8 cellular contexts compared by ENCODE assay signal in genomic region chr4:177441061-177441802, GRCh38. TPM values are rescaled to one million over a fixed set of nuclear protein-coding genes. Genes with fewer than 3 reads are reported as not detected.
DNase-seq lines count a peak whose midpoint lies in the region; ATAC-seq, FAIRE-seq and TF ChIP-seq lines count a peak whose summit lies in the region.

No MANE protein-coding gene starts in this region.

- H3K36me3 ChIP-seq in heart right ventricle (peaks cover 0 to 37% (median 10%) of the 10 kb centered on the region in 9 donors), small intestine (ENCODE audit: control insufficient read depth in 2 of 2, insufficient read depth in 2 of 2, low read length in 2 of 2) (peaks cover 0 to 2% of the 10 kb centered on the region in 2 donors)

- CTCF ChIA-PET in HEK293T (lab: Yijun Ruan, JAX) = no interaction called here

- H3K4me1 Mint-ChIP-seq in activated naive CD4-positive, alpha-beta T cell treated with anti-CD3 and anti-CD28 coated beads, Interleukin-2, amount 50 U/mL, for 24 hours = peaks cover 36% of the 10 kb centered on the region

- peak in 1 of 9 donors; percentile 7 for TF ChIP-seq CTCF in heart right ventricle (IDR thresholded peaks at IDR 0.05)

- intact Hi-C loops in heart right ventricle (cut with DNase I) (loop anchor here in 1 of 10 donors (5.0 kb wide), 1 partner anchor 129 kb away; no protein-coding TSS in a partner anchor), left ventricle myocardium superior (cut with micrococcal nuclease) (no loop called here)

- ATAC-seq in heart right ventricle = no peak
- ATAC-seq in left ventricle myocardium superior = no peak

- 66 to 67% methylated on average over 12 of the region's 12 CpGs for WGBS in heart right ventricle, 2 donors
- WGBS in small intestine, 3 donors = 18 to 49% (median 23%) methylated on average over 12 of the region's 12 CpGs

- H3K27ac ChIP-seq in heart right ventricle (peak overlapping the region in 9 of 10 donors; percentile 86 to 96 (median 93)), small intestine (ENCODE audit: low read depth in 1 of 2, low read length in 1 of 2) (peak overlapping the region; percentile 75 to 95)

- H3K4me3 ChIP-seq in heart right ventricle = peak overlapping the region; percentile 36 to 75 (median 66)
- peak overlapping the region; percentile 92 for H3K4me3 ChIP-seq in iPS-11a (ENCODE audit: low read depth, low read length)
- peak overlapping the region; percentile 31 to 66 for H3K4me3 ChIP-seq in small intestine (ENCODE audit: low read depth in 1 of 2, low read length in 2 of 2)

- POLR2A ChIA-PET in HEK293T (lab: Yijun Ruan, JAX) = interaction anchor here (0.6 to 3.3 kb wide), 29 partner anchors 7 to 1234 kb away, joined by 3 to 50 read pairs (median 5); partner anchors contain the start of genes NEIL3 and VEGFC

- peak overlapping the region; percentile 96 for H3K4me3 Mint-ChIP-seq in activated naive CD4-positive, alpha-beta T cell treated with anti-CD3 and anti-CD28 coated beads, Interleukin-2, amount 50 U/mL, for 24 hours

- no peaks in the 10 kb centered on the region for H3K9me3 ChIP-seq in heart right ventricle
- no peaks in the 10 kb centered on the region for H3K9me3 ChIP-seq in small intestine (ENCODE audit: control insufficient read depth, low read depth)

- no peaks in the 10 kb centered on the region for H3K27me3 Mint-ChIP-seq in activated naive CD4-positive, alpha-beta T cell treated with anti-CD3 and anti-CD28 coated beads, Interleukin-2, amount 50 U/mL, for 24 hours

- H3K27me3 ChIP-seq in heart right ventricle (no peaks in the 10 kb centered on the region), small intestine (ENCODE audit: control insufficient read depth in 2 of 2, insufficient read depth in 2 of 2, low read length in 2 of 2) (no peaks in the 10 kb centered on the region)

- H3K36me3 Mint-ChIP-seq in activated naive CD4-positive, alpha-beta T cell treated with anti-CD3 and anti-CD28 coated beads, Interleukin-2, amount 50 U/mL, for 24 hours = peaks cover 7% of the 10 kb centered on the region

- peaks cover 5 to 15% (median 9%) of the 10 kb centered on the region in 9 donors for H3K4me1 ChIP-seq in heart right ventricle
- H3K4me1 ChIP-seq in small intestine (ENCODE audit: control insufficient read depth in 2 of 2, insufficient read depth in 1 of 2, low read depth in 1 of 2, low read length in 1 of 2) = no peaks in the 10 kb centered on the region

- no peak for DNase-seq in heart right ventricle
- no peak for DNase-seq in left ventricle myocardium superior
- DNase-seq in HEK293T (ENCODE audit: extremely low spot score) = peak; percentile 28
- DNase-seq in NAMALWA (ENCODE audit: low spot score) = peak; percentile 85
- DNase-seq in small intestine = peak; percentile 37
- DNase-seq in iPS-NIHi7 (ENCODE audit: extremely low spot score) = no peak

- H3K9me3 Mint-ChIP-seq in activated naive CD4-positive, alpha-beta T cell treated with anti-CD3 and anti-CD28 coated beads, Interleukin-2, amount 50 U/mL, for 24 hours = no peaks in the 10 kb centered on the region

- H3K27ac Mint-ChIP-seq in activated naive CD4-positive, alpha-beta T cell treated with anti-CD3 and anti-CD28 coated beads, Interleukin-2, amount 50 U/mL, for 24 hours = peak overlapping the region; percentile 99

- FAIRE-seq in small intestine (lab: Jason Lieb, UNC) = no peak

TF ChIP-seq in HEK293T, 16 proteins besides CTCF, POLR2A, EP300 and RAD21:
- peak; percentile 44; the same call in 1 of the 2 replicates for TF ChIP-seq L3MBTL2 (conservative IDR thresholded peaks at IDR 0.05)
- no peak for TF ChIP-seq PKNOX1 (IDR thresholded peaks at IDR 0.05)

RNA-seq across cellular contexts. Expression of gene AGA, which starts 1.0 kb away (rescaled TPM):
- total RNA-seq in heart right ventricle = 10 to 100 TPM in 2 of 10 donors, 1 to 10 TPM in 8; 4.1 to 12.7 (median 9.1) TPM
- polyA plus RNA-seq in heart right ventricle = 1 to 10 TPM; 4.3 to 4.9 TPM
- total RNA-seq in left ventricle myocardium superior = 7.3 TPM
- 1 to 10 TPM; 6.0 to 9.2 (median 8.1) TPM for polyA plus RNA-seq in small intestine

Comparison
In these comparisons a context has a peak if more than half of its experiments do, and no peak if none do; other contexts are left out.
1. DNase-seq: peak in HEK293T (single experiment), NAMALWA (single experiment) and small intestine (single experiment); none in heart right ventricle (0 of 2), left ventricle myocardium superior (single experiment) and iPS-NIHi7 (single experiment).
2. Peak in every context shown above with its lines, with median percentiles within 50 percentile points of each other: H3K4me3 ChIP-seq.